Comparison of ENCODE assay signal across 11 cellular contexts in genomic region chr4:153346031-153346430, GRCh38. TPM values are rescaled to one million over a fixed set of nuclear protein-coding genes. Genes with fewer than 3 reads are reported as not detected.
DNase-seq lines count a peak whose midpoint lies in the region; ATAC-seq and TF ChIP-seq lines count a peak whose summit lies in the region.
"Had no signal": no experiment of that assay in that cellular context is flagged by ENCODE, and none has a peak within 500 bp of the region (broad histone marks: within the 10 kb centered on the region; RNA-seq: fewer than 3 reads in every experiment).

No MANE protein-coding gene starts in this region.

- peaks cover 13% of the 10 kb centered on the region for H3K36me3 Mint-ChIP-seq in activated CD8-positive, alpha-beta memory T cell treated with anti-CD3 and anti-CD28 coated beads, Interleukin-2, amount 10 ng/mL, durations not matched to agents 7 days and 5 days
- H3K36me3 Mint-ChIP-seq in endodermal cell (ENCODE audit: low read depth) = no peaks in the 10 kb centered on the region

- H3K4me3 ChIP-seq in OCI-LY7 (ENCODE audit: low read depth, low read length, poor library complexity, severe bottlenecking) (peak overlapping the region; percentile 87), endodermal cell (ENCODE audit: low read length) (peak overlapping the region; percentile 95), smooth muscle cell (peak overlapping the region; percentile 66)

- WGBS in endodermal cell (ENCODE audit: insufficient coverage in 1 of 2, insufficient read length in 1 of 2), 2 experiments = 43 to 80% methylated on average over 1 to 2 of the region's 2 CpGs
- 88% methylated on average over 2 of the region's 2 CpGs for WGBS in smooth muscle cell (ENCODE audit: low lambda C conversion rate)

- no peaks in the 10 kb centered on the region for H3K9me3 ChIP-seq in OCI-LY7 (ENCODE audit: low read length)
- no peaks in the 10 kb centered on the region for H3K9me3 ChIP-seq in endodermal cell (ENCODE audit: control insufficient read depth, low read length)
- H3K9me3 ChIP-seq in smooth muscle cell (replicated peaks; ENCODE audit: low read depth) = no peaks in the 10 kb centered on the region

- no TSS peak for BruUV-seq in OCI-LY7 (replicated peaks; lab: Mats Ljungman, UMichigan)

- peaks cover 84% of the 10 kb centered on the region for H3K4me1 ChIP-seq in OCI-LY7 (ENCODE audit: insufficient read depth, low read length, poor library complexity, severe bottlenecking)
- H3K4me1 ChIP-seq in endodermal cell (ENCODE audit: control insufficient read depth, insufficient read depth, low read length) = no peaks in the 10 kb centered on the region
- peaks cover 8% of the 10 kb centered on the region for H3K4me1 ChIP-seq in smooth muscle cell (ENCODE audit: low read depth)

- H3K27ac Mint-ChIP-seq in activated CD8-positive, alpha-beta memory T cell treated with anti-CD3 and anti-CD28 coated beads, Interleukin-2, amount 10 ng/mL, durations not matched to agents 7 days and 5 days = no peak overlapping the region
- H3K27ac Mint-ChIP-seq in endodermal cell = no peak overlapping the region

- peaks cover 20% of the 10 kb centered on the region for H3K27me3 Mint-ChIP-seq in activated CD8-positive, alpha-beta memory T cell treated with anti-CD3 and anti-CD28 coated beads, Interleukin-2, amount 10 ng/mL, durations not matched to agents 7 days and 5 days
- H3K27me3 Mint-ChIP-seq in endodermal cell (ENCODE audit: insufficient read depth) = peaks cover 7% of the 10 kb centered on the region

- no peak for TF ChIP-seq CTCF in OCI-LY7 (conservative IDR thresholded peaks at IDR 0.05; ENCODE audit: low read length)
- no peak for TF ChIP-seq CTCF in endodermal cell (conservative IDR thresholded peaks at IDR 0.05)
- TF ChIP-seq CTCF in smooth muscle cell (IDR thresholded peaks at IDR 0.05; ENCODE audit: borderline replicate concordance, insufficient read depth, poor library complexity, severe bottlenecking) = no peak

- POLR2A ChIA-PET in OCI-LY7 (lab: Charles Lee) = interaction anchor here (0.6 to 6.3 kb wide), 47 partner anchors 8 to 700 kb away, joined by 3 to 168 read pairs (median 5); partner anchors contain the start of gene TMEM131L

- H3K36me3 ChIP-seq in OCI-LY7 (ENCODE audit: insufficient read depth, low read length) (peaks cover 22% of the 10 kb centered on the region), endodermal cell (ENCODE audit: control insufficient read depth, insufficient read depth, low read length) (no peaks in the 10 kb centered on the region), smooth muscle cell (ENCODE audit: low read depth) (no peaks in the 10 kb centered on the region)

- DNase-seq in activated CD8-positive, alpha-beta memory T cell treated with anti-CD3 and anti-CD28 coated beads, Interleukin-2, amount 10 ng/mL, durations not matched to agents 7 days and 5 days = no peak
- DNase-seq in activated CD8-positive, alpha-beta memory T cell treated with anti-CD3 and anti-CD28 coated beads, Interleukin-2, amount 50 U/mL, for 48 hours = no peak
- DNase-seq in OCI-LY7 (ENCODE audit: low spot score) (peak; percentile 38), endodermal cell (no peak), smooth muscle cell (lab: John Stamatoyannopoulos, UW; ENCODE audit: unreplicated experiment) (no peak)
- DNase-seq: left colon; NCI-H1092; stimulated activated CD4-positive, alpha-beta T cell treated with anti-CD3 and anti-CD28 coated beads, Interleukin-2, amount 100 ng/mL, for 24 hours had no signal

- H3K4me3 Mint-ChIP-seq in activated CD8-positive, alpha-beta memory T cell treated with anti-CD3 and anti-CD28 coated beads, Interleukin-2, amount 10 ng/mL, durations not matched to agents 7 days and 5 days = peak overlapping the region; percentile 85
- peak overlapping the region; percentile 74 for H3K4me3 Mint-ChIP-seq in endodermal cell

- H3K9ac ChIP-seq in endodermal cell (ENCODE audit: extremely low read depth, low read length, poor library complexity, severe bottlenecking) (peak overlapping the region; percentile 77), smooth muscle cell (ENCODE audit: low read depth) (no peak overlapping the region)

- H4K20me1 ChIP-seq in OCI-LY7 (ENCODE audit: insufficient read depth, low read length) = no peaks in the 10 kb centered on the region
- H4K20me1 ChIP-seq in smooth muscle cell (ENCODE audit: low read depth) = no peaks in the 10 kb centered on the region

- H3K4me1 Mint-ChIP-seq in activated CD8-positive, alpha-beta memory T cell treated with anti-CD3 and anti-CD28 coated beads, Interleukin-2, amount 10 ng/mL, durations not matched to agents 7 days and 5 days = peaks cover 47% of the 10 kb centered on the region
- peaks cover 22% of the 10 kb centered on the region for H3K4me1 Mint-ChIP-seq in endodermal cell

- H3K9me2 ChIP-seq in OCI-LY7 (ENCODE audit: insufficient read depth, low read length) = no peaks in the 10 kb centered on the region

- H3K79me2 ChIP-seq in OCI-LY7 (ENCODE audit: insufficient read depth, low read depth, low read length) (peaks cover 66% of the 10 kb centered on the region), smooth muscle cell (ENCODE audit: low read depth) (no peaks in the 10 kb centered on the region)

- H3F3A ChIP-seq in smooth muscle cell (ENCODE audit: low read depth) = no peaks in the 10 kb centered on the region

- no peaks in the 10 kb centered on the region for H3K9me3 Mint-ChIP-seq in activated CD8-positive, alpha-beta memory T cell treated with anti-CD3 and anti-CD28 coated beads, Interleukin-2, amount 10 ng/mL, durations not matched to agents 7 days and 5 days (ENCODE audit: low read depth)
- no peaks in the 10 kb centered on the region for H3K9me3 Mint-ChIP-seq in endodermal cell

- H3K27me3 ChIP-seq in endodermal cell (ENCODE audit: control insufficient read depth, insufficient read depth, low read length, poor library complexity, severe bottlenecking) (no peaks in the 10 kb centered on the region), smooth muscle cell (ENCODE audit: low read depth) (no peaks in the 10 kb centered on the region)

- H3K4me2 ChIP-seq in OCI-LY7 (ENCODE audit: low read length) (peak overlapping the region; percentile 92), smooth muscle cell (peak overlapping the region; percentile 94)

- no peak for ATAC-seq in activated CD8-positive, alpha-beta memory T cell treated with anti-CD3 and anti-CD28 coated beads, Interleukin-2, amount 10 ng/mL, durations not matched to agents 7 days and 5 days
- ATAC-seq in GM21526 (IDR thresholded peaks at IDR 0.05; ENCODE audit: low FRiP score, unreplicated experiment) = no peak
- no peak for ATAC-seq in HG02571 (IDR thresholded peaks at IDR 0.05; ENCODE audit: unreplicated experiment)
- no peak for ATAC-seq in HG03432 (IDR thresholded peaks at IDR 0.05; ENCODE audit: unreplicated experiment)

- intact Hi-C loops in OCI-LY7 (cut with micrococcal nuclease; ENCODE audit: unreplicated experiment) = no loop called here

- CTCF ChIA-PET in activated CD8-positive, alpha-beta memory T cell treated with anti-CD3 and anti-CD28 coated beads, Interleukin-2, amount 10 ng/mL, durations not matched to agents 7 days and 5 days (lab: Charles Lee) = interaction anchor here (0.6 to 7.2 kb wide), 23 partner anchors 8 to 404 kb away, joined by 3 to 71 read pairs (median 4); partner anchors contain the start of gene TMEM131L
- CTCF ChIA-PET in OCI-LY7 (lab: Charles Lee; ENCODE audit: unreplicated experiment) = interaction anchor here (1.3 to 1.4 kb wide), 2 partner anchors 227 to 228 kb away, joined by 3 to 4 read pairs; no protein-coding TSS in a partner anchor

- H2AFZ ChIP-seq in OCI-LY7 (ENCODE audit: low read length) = no peak overlapping the region
- no peak overlapping the region for H2AFZ ChIP-seq in smooth muscle cell (ENCODE audit: low read depth)

- H3K27ac ChIP-seq in OCI-LY7 (ENCODE audit: low read depth, low read length, poor library complexity, severe bottlenecking) (peak overlapping the region; percentile 100), endodermal cell (ENCODE audit: low read depth, low read length) (no peak overlapping the region), smooth muscle cell (ENCODE audit: low read depth) (no peak overlapping the region)

RNA-seq across cellular contexts. Expression of gene MND1, which starts 1.5 kb away (rescaled TPM):
- total RNA-seq in activated CD8-positive, alpha-beta memory T cell treated with anti-CD3 and anti-CD28 coated beads, Interleukin-2, amount 10 ng/mL, durations not matched to agents 7 days and 5 days = 10 to 100 TPM; 25.2 to 33.6 TPM
- 59.4 and 67.9 TPM in 2 replicates for total RNA-seq in OCI-LY7 (2014; rRNA removed; shearing (Covaris generic))
- total RNA-seq in OCI-LY7 (2022) (101 and 122 TPM in 2 replicates), endodermal cell (10 to 100 TPM; 15.4 to 30.3 TPM), smooth muscle cell (3.0 and 3.1 TPM in 2 replicates)
- polyA plus RNA-seq in endodermal cell (2013, experiment 1 of 2) = 26.8 TPM
- polyA plus RNA-seq in endodermal cell (2013, experiment 2 of 2) = 26.3 TPM
- polyA plus RNA-seq in smooth muscle cell = 1.7 and 3.5 TPM in 2 replicates
